In the genomic region with DNA sequence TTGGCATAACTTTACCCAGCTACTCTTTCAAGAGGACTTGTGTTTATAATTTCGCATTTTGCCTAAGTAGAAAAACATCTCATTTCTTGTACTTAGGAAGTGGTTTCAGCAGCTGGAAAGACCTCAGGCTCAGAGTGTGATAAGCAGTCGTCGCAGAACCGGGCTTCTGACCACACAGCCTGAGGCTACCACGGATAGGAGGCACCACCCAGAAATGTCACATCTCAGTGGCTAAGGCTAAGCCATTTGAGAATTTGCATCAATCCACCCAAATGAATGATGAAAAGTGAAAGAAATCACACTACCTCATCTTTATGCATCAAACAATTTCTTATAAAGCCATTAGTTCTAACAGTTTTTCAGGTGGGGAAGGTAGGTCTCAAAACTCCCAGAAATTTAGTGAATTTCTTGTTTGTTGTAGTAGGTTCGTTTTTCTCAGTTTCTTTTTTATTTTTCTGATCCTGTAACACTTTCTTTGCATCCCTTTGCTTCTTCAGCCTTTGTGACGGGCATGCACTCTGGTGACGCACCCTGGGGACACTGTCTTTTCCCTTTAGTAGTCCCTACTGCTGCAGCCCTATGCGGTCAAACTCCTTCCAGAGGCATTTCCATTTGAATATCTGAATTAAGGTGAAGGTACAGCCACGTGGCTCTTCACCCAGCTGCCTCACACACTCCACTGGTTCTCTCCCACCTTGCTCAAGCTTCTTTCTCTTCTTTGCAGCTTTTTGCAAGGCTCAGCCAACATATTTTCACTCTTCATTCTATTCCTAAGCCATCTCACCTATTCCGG, we compare ENCODE assay signal across 8 cellular contexts.
DNase-seq lines count a peak whose midpoint lies in the region; ATAC-seq and TF ChIP-seq lines count a peak whose summit lies in the region.

No MANE protein-coding gene starts in this region.

- peak; percentile 49 for DNase-seq in GM10266 (ENCODE audit: extremely low spot score)
- DNase-seq in WTC11 (ENCODE audit: low spot score) = no peak
- peak; percentile 60 for DNase-seq in natural killer cell
- DNase-seq in NCI-H1436 treated with DMSO at 0.1 percent for 48 hours (lab: John Stamatoyannopoulos, UW) = no peak
- no peak for DNase-seq in activated CD4-positive, alpha-beta T cell treated with anti-CD3 and anti-CD28 coated beads for 1 hour
- DNase-seq in DMS114 treated with DMSO at 0.1 percent for 48 hours (lab: John Stamatoyannopoulos, UW; ENCODE audit: unreplicated experiment) = no peak

- H3K4me3 Mint-ChIP-seq in WTC11 = no peak overlapping the region
- H3K4me3 Mint-ChIP-seq in natural killer cell = peak overlapping the region; percentile 77

- H3K36me3 Mint-ChIP-seq in WTC11 (no peaks in the 10 kb centered on the region), natural killer cell (no peaks in the 10 kb centered on the region)

- no peak for TF ChIP-seq CTCF in GM10266 (IDR thresholded peaks at IDR 0.05; ENCODE audit: control insufficient read depth, insufficient read depth, low read depth, missing control alignments)
- TF ChIP-seq CTCF in WTC11 (IDR thresholded peaks at IDR 0.05) = no peak
- TF ChIP-seq CTCF in natural killer cell (IDR thresholded peaks at IDR 0.05) = no peak

- H3K27ac Mint-ChIP-seq in WTC11 (0 out of 2 replicates have a peak overlapping the region, but pooled peaks have one; percentile 2), natural killer cell (peak overlapping the region; percentile 85 to 92)

- intact Hi-C loops in natural killer cell (cut with micrococcal nuclease) = loop anchor here (1.0 to 2.0 kb wide), 2 partner anchors 27 to 68 kb away; partner anchors contain the start of gene MAP3K8

- H3K9me3 Mint-ChIP-seq in WTC11 = peaks cover 3% of the 10 kb centered on the region; the same call in 1 of the 2 replicates
- no peaks in the 10 kb centered on the region for H3K9me3 Mint-ChIP-seq in natural killer cell

- H3K27me3 Mint-ChIP-seq in WTC11 (ENCODE audit: low read depth) (no peaks in the 10 kb centered on the region), natural killer cell (ENCODE audit: low read depth in 2 of 2) (no peaks in the 10 kb centered on the region)

- CTCF ChIA-PET in WTC11 (lab: Charles Lee) = no interaction called here

- ATAC-seq in GM21360 (IDR thresholded peaks at IDR 0.05; ENCODE audit: unreplicated experiment) (peak; percentile 76), HG03521 (IDR thresholded peaks at IDR 0.05; ENCODE audit: unreplicated experiment) (peak; percentile 53), WTC11 (peak; percentile 63), natural killer cell (peak; percentile 72 to 92 (median 91))

- H3K4me1 Mint-ChIP-seq in WTC11 (peaks cover 18% of the 10 kb centered on the region), natural killer cell (peaks cover 91 to 94% of the 10 kb centered on the region in 2 donors)

- POLR2A ChIA-PET in WTC11 (lab: Charles Lee) = no interaction called here

TF ChIP-seq in WTC11, 78 proteins besides CTCF, POLR2A, EP300 and RAD21 (continues in another document):
- no peak for TF ChIP-seq ATF2 (CRISPR knock-in tag; IDR thresholded peaks at IDR 0.05; ENCODE audit: borderline replicate concordance, low read depth)
- TF ChIP-seq, protein P1, sequence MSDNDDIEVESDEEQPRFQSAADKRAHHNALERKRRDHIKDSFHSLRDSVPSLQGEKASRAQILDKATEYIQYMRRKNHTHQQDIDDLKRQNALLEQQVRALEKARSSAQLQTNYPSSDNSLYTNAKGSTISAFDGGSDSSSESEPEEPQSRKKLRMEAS (CRISPR knock-in tag; IDR thresholded peaks at IDR 0.05) = peak; percentile 43; the same call in 1 of the 2 replicates
- TF ChIP-seq, protein P2, sequence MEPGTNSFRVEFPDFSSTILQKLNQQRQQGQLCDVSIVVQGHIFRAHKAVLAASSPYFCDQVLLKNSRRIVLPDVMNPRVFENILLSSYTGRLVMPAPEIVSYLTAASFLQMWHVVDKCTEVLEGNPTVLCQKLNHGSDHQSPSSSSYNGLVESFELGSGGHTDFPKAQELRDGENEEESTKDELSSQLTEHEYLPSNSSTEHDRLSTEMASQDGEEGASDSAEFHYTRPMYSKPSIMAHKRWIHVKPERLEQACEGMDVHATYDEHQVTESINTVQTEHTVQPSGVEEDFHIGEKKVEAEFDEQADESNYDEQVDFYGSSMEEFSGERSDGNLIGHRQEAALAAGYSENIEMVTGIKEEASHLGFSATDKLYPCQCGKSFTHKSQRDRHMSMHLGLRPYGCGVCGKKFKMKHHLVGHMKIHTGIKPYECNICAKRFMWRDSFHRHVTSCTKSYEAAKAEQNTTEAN (CRISPR knock-in tag; IDR thresholded peaks at IDR 0.05) = no peak
- TF ChIP-seq, protein P3, sequence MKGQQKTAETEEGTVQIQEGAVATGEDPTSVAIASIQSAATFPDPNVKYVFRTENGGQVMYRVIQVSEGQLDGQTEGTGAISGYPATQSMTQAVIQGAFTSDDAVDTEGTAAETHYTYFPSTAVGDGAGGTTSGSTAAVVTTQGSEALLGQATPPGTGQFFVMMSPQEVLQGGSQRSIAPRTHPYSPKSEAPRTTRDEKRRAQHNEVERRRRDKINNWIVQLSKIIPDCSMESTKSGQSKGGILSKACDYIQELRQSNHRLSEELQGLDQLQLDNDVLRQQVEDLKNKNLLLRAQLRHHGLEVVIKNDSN (CRISPR knock-in tag; IDR thresholded peaks at IDR 0.05) = peak; percentile 40; the same call in 1 of the 2 replicates
- no peak for TF ChIP-seq FOXP1 (CRISPR knock-in tag; IDR thresholded peaks at IDR 0.05; ENCODE audit: borderline replicate concordance)
- no peak for TF ChIP-seq IRF2 (CRISPR knock-in tag; IDR thresholded peaks at IDR 0.05; ENCODE audit: borderline replicate concordance, low read depth)
- no peak for TF ChIP-seq ZNF263 (CRISPR knock-in tag; IDR thresholded peaks at IDR 0.05; ENCODE audit: low read depth)
- TF ChIP-seq AFF4 (CRISPR knock-in tag; IDR thresholded peaks at IDR 0.05; ENCODE audit: borderline replicate concordance) = no peak
- TF ChIP-seq, protein P4, sequence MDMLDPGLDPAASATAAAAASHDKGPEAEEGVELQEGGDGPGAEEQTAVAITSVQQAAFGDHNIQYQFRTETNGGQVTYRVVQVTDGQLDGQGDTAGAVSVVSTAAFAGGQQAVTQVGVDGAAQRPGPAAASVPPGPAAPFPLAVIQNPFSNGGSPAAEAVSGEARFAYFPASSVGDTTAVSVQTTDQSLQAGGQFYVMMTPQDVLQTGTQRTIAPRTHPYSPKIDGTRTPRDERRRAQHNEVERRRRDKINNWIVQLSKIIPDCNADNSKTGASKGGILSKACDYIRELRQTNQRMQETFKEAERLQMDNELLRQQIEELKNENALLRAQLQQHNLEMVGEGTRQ (CRISPR knock-in tag; IDR thresholded peaks at IDR 0.05) = peak; percentile 39; the same call in 1 of the 2 replicates

Comparison
In these comparisons a context has a peak if more than half of its experiments do, and no peak if none do; other contexts are left out.
1. DNase-seq: peak in GM10266 (single experiment) and natural killer cell (single experiment); none in WTC11 (single experiment), NCI-H1436 treated with DMSO at 0.1 percent for 48 hours (single experiment), activated CD4-positive, alpha-beta T cell treated with anti-CD3 and anti-CD28 coated beads for 1 hour (single experiment) and DMS114 treated with DMSO at 0.1 percent for 48 hours (single experiment).
2. Peak in every context shown above with its lines, with median percentiles within 50 percentile points of each other: ATAC-seq.